ENCODE assay signal across 14 cellular contexts in genomic region chr9:123867971-123868370, GRCh38.
DNase-seq lines count a peak whose midpoint lies in the region; ATAC-seq, FAIRE-seq and TF ChIP-seq lines count a peak whose summit lies in the region.
"Had no signal": no experiment of that assay in that cellular context is flagged by ENCODE, and none has a peak within 500 bp of the region (broad histone marks: within the 10 kb centered on the region; RNA-seq: fewer than 3 reads in every experiment).

No MANE protein-coding gene starts in this region.

- no peaks in the 10 kb centered on the region for H3K36me3 Mint-ChIP-seq in central memory CD8-positive, alpha-beta T cell (ENCODE audit: insufficient read depth)
- H3K36me3 Mint-ChIP-seq in memory B cell = peaks cover 2% of the 10 kb centered on the region

- ATAC-seq in HCT116 (no peak), memory B cell (ENCODE audit: low read depth) (no peak), HG03159 (IDR thresholded peaks at IDR 0.05; ENCODE audit: unreplicated experiment) (no peak), HG02610 (IDR thresholded peaks at IDR 0.05; ENCODE audit: unreplicated experiment) (no peak)
- no peak for ATAC-seq in central memory CD8-positive, alpha-beta T cell (replicated peaks; ENCODE audit: extremely low read depth, poor library complexity, severe bottlenecking)
- ATAC-seq in activated CD4-positive, CD25-positive, alpha-beta regulatory T cell treated with anti-CD3 and anti-CD28 coated beads, Interleukin-2, amount 50 U/mL, for 24 hours = no peak
- ATAC-seq: SK-N-SH treated with all-trans-retinoic acid at 6 μM for 48 hours had no signal

- BruUV-seq in HCT116 (replicated peaks; lab: Mats Ljungman, UMichigan) = no TSS peak

- H3K9me3 Mint-ChIP-seq in central memory CD8-positive, alpha-beta T cell = no peaks in the 10 kb centered on the region
- H3K9me3 Mint-ChIP-seq in memory B cell = no peaks in the 10 kb centered on the region
- H3K9me3 Mint-ChIP-seq: nephron had no signal

- H2AFZ ChIP-seq in HCT116 (ENCODE audit: low read depth, low read length, poor library complexity, severe bottlenecking) = no peak overlapping the region

- H3K4me2 ChIP-seq in HCT116 (ENCODE audit: low read length) = no peak overlapping the region

- no peak overlapping the region for H3K9ac ChIP-seq in HCT116 (ENCODE audit: low read length)

- intact Hi-C loops in HCT116 (cut with micrococcal nuclease) = no loop called here

- H3K9me3 ChIP-seq in HCT116 (ENCODE audit: control insufficient read depth in 1 of 2, insufficient read depth in 1 of 2, low read depth in 1 of 2, low read length in 2 of 2) = no peaks in the 10 kb centered on the region

- no peaks in the 10 kb centered on the region for H4K20me1 ChIP-seq in HCT116 (ENCODE audit: insufficient read depth)

- POLR2A ChIA-PET in HCT116 (lab: Charles Lee) = no interaction called here

- H3K79me2 ChIP-seq in HCT116 (ENCODE audit: insufficient read depth, low read length) = no peaks in the 10 kb centered on the region; the same call in 1 of the 2 replicates

- peaks cover 0 to 3% of the 10 kb centered on the region in 2 experiments; a peak in 1 of 4 replicates for H3K4me1 ChIP-seq in HCT116 (ENCODE audit: control insufficient read depth in 1 of 2, insufficient read depth in 2 of 2, low read length in 2 of 2)

- no peak for TF ChIP-seq POLR2A in HCT116 (IDR thresholded peaks at IDR 0.05; ENCODE audit: borderline replicate concordance, extremely low read depth, insufficient read depth, insufficient read length)

- no peaks in the 10 kb centered on the region for H3K27me3 Mint-ChIP-seq in central memory CD8-positive, alpha-beta T cell
- no peaks in the 10 kb centered on the region for H3K27me3 Mint-ChIP-seq in memory B cell

- H3K27me3 ChIP-seq in HCT116 (ENCODE audit: insufficient read depth, low read length) = no peaks in the 10 kb centered on the region

- peak overlapping the region; percentile 3 for H3K4me3 Mint-ChIP-seq in central memory CD8-positive, alpha-beta T cell
- peak overlapping the region; percentile 15 for H3K4me3 Mint-ChIP-seq in memory B cell
- H3K4me3 Mint-ChIP-seq: nephron had no signal

- peaks cover 12% of the 10 kb centered on the region for H3K4me1 Mint-ChIP-seq in central memory CD8-positive, alpha-beta T cell
- peaks cover 10% of the 10 kb centered on the region for H3K4me1 Mint-ChIP-seq in memory B cell

- peak overlapping the region; percentile 32 for H3K27ac Mint-ChIP-seq in central memory CD8-positive, alpha-beta T cell (ENCODE audit: low read depth)
- peak overlapping the region; percentile 76 for H3K27ac Mint-ChIP-seq in memory B cell
- H3K27ac Mint-ChIP-seq: nephron had no signal

- no peak overlapping the region for H3K4me3 ChIP-seq in HCT116 (replicated peaks in 1 of 2; ENCODE audit: low read depth in 1 of 2, low read length in 2 of 2)

- CTCF ChIA-PET in HCT116 (lab: Charles Lee) = no interaction called here

- no peak for TF ChIP-seq CTCF in HCT116 (IDR thresholded peaks at IDR 0.05 in 2 of 3, conservative IDR thresholded peaks at IDR 0.05 in 1 of 3; ENCODE audit: borderline replicate concordance in 1 of 3, insufficient read depth in 1 of 3, low read depth in 2 of 3, low read length in 2 of 3)

- RAD21 ChIA-PET in HCT116 (lab: Charles Lee; ENCODE audit: low non-redundant PET in 1 of 2, low total read pairs in 2 of 2, uncharacterized antibody in 2 of 2, unreplicated experiment in 2 of 2) = no interaction called here

- no peaks in the 10 kb centered on the region for H3K9me2 ChIP-seq in HCT116 (ENCODE audit: insufficient read depth)

- H3K27ac ChIP-seq in HCT116 (ENCODE audit: low read depth, low read length) = no peak overlapping the region

- no peak for DNase-seq in HCT116 (ENCODE audit: low read depth, low spot score)
- DNase-seq in central memory CD8-positive, alpha-beta T cell (ENCODE audit: low spot score in 2 of 2) = no peak
- no peak for DNase-seq in memory B cell (ENCODE audit: low spot score in 2 of 2)
- DNase-seq in NCI-H524 treated with DMSO at 0.1 percent for 48 hours (lab: John Stamatoyannopoulos, UW) = no peak
- DNase-seq: activated CD8-positive, alpha-beta memory T cell treated with anti-CD3 and anti-CD28 coated beads for 24 hours; C1 segment of cervical spinal cord; GOT3; NCI-H1694 treated with DMSO at 0.1 percent for 48 hours had no signal

- FAIRE-seq in A204.1 (lab: Jason Lieb, UNC) = peak; percentile 34

- TF ChIP-seq RAD21 in HCT116 (IDR thresholded peaks at IDR 0.05; ENCODE audit: low read depth) = no peak

- no peaks in the 10 kb centered on the region for H3K36me3 ChIP-seq in HCT116 (ENCODE audit: control insufficient read depth in 1 of 2, insufficient read depth in 2 of 2, low read length in 2 of 2)

TF ChIP-seq in HCT116, 20 proteins besides CTCF, POLR2A, EP300 and RAD21:
- TF ChIP-seq CEBPB (IDR thresholded peaks at IDR 0.05; ENCODE audit: low read depth) (peak; percentile 46; the same call in 1 of the 2 replicates), EZH2 (IDR thresholded peaks at IDR 0.05) (no peak)
